Comparison of ENCODE assay signal across 8 cellular contexts in the genomic region with DNA sequence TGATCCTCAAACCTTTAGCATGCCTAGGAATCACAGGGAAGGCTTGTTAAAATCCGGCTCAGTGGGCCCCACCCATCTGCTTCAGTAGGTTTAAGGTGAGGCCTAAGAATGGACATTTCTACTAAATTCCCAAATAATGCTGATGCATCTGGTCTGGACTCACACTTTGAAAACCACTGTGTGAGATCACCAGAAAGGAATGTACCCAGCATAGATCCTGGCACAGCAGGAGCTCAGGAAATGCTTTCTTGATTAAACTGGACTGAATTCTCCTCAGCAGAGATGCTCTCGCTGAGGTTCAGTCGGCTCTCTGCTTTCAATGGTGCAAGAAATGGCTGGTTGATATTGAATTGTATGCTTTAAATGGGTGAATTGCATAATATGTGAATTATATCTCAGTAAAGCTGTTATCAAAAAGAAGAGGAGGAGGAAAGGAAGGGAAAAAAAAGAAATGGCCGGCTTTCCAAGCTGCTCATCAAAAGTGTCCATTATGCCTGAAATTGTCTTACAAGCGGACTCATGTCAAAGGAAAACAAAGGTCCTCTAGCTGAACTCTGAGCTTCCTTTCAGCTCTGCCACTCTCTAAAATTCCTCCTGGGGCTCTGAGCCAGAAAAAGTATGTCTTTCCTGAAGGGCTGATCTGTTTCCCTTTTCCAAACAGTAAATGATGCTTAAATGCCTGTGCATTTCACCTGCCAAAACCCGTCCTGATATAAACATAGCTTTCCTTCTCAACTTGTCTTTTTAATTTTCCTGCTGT.
A peak's percentile ranks its signal among the peaks of the same experiment; 100 is the strongest.
DNase-seq lines count a peak whose midpoint lies in the region; ATAC-seq and TF ChIP-seq lines count a peak whose summit lies in the region.

No MANE protein-coding gene starts in this region.

- H3K27ac ChIP-seq in RWPE1: peak overlapping the region; percentile 96
- H3K27ac ChIP-seq in fibroblast of lung (ENCODE audit: insufficient read depth, low read length): peak overlapping the region; percentile 67

- DNase-seq in Calu3: peak; percentile 63
- peak; percentile 97 for DNase-seq in RWPE1 (ENCODE audit: low spot score)
- DNase-seq in fibroblast of lung (ENCODE audit: low read depth in 2 of 2): peak; percentile 89 to 97
- DNase-seq in HuH-7.5 (ENCODE audit: low spot score): no peak
- DNase-seq in NOMO-1 treated with dmso at 0.1 percent for 144 hours (lab: John Stamatoyannopoulos, UW; ENCODE audit: unreplicated experiment): no peak

- ATAC-seq in HG02571 (IDR thresholded peaks at IDR 0.05; ENCODE audit: unreplicated experiment): no peak
- ATAC-seq in activated CD4-positive, CD25-positive, alpha-beta regulatory T cell treated with anti-CD3 and anti-CD28 coated beads, Interleukin-2, amount 50 U/mL, for 24 hours: no peak

- intact Hi-C loops in Calu3 (cut with micrococcal nuclease; ENCODE audit: unreplicated experiment): loop anchor here (2.0 to 5.0 kb wide), 2 partner anchors 27 to 81 kb away; no protein-coding TSS in a partner anchor

- POLR2A ChIA-PET in RWPE1 (lab: Yijun Ruan, JAX; ENCODE audit: low non-redundant PET): no interaction called here

- H3K4me3 ChIP-seq in fibroblast of lung (replicated peaks in 1 of 4; ENCODE audit: control extremely low read depth in 1 of 4, insufficient read depth in 1 of 4, low read depth in 3 of 4, low read length in 4 of 4) (no peak overlapping the region), neuron (ENCODE audit: low read length) (peak overlapping the region; percentile 22)

- H4K20me1 ChIP-seq in fibroblast of lung (ENCODE audit: control insufficient read depth, extremely low read depth, insufficient read depth, low read length): no peaks in the 10 kb centered on the region

- H3K9ac ChIP-seq in fibroblast of lung (ENCODE audit: insufficient read depth, low read length): no peak overlapping the region

- peaks cover 36% of the 10 kb centered on the region for H3K4me1 ChIP-seq in fibroblast of lung (ENCODE audit: control insufficient read depth, extremely low read depth, insufficient read depth, low read length)
- peaks cover 22% of the 10 kb centered on the region for H3K4me1 ChIP-seq in neuron (ENCODE audit: insufficient read depth, low read length)

- H3K79me2 ChIP-seq in fibroblast of lung (ENCODE audit: control insufficient read depth, insufficient read depth, low read length): no peaks in the 10 kb centered on the region

- peak overlapping the region; percentile 13 for H3K27ac Mint-ChIP-seq in Calu3 (ENCODE audit: unreplicated experiment)

- no peaks in the 10 kb centered on the region for H3K9me3 Mint-ChIP-seq in Calu3 (ENCODE audit: low read depth, unreplicated experiment)

- no peaks in the 10 kb centered on the region for H3K27me3 Mint-ChIP-seq in Calu3 (ENCODE audit: unreplicated experiment)

- TF ChIP-seq CTCF in Calu3 (IDR thresholded peaks at IDR 0.05; ENCODE audit: unreplicated experiment) (no peak), RWPE1 (conservative IDR thresholded peaks at IDR 0.05; ENCODE audit: low read depth) (no peak), fibroblast of lung (conservative IDR thresholded peaks at IDR 0.05 in 1 of 2, IDR thresholded peaks at IDR 0.05 in 1 of 2; ENCODE audit: low read depth in 1 of 2, low read length in 2 of 2) (no peak)

- no peaks in the 10 kb centered on the region for H3K36me3 ChIP-seq in fibroblast of lung (ENCODE audit: control insufficient read depth, insufficient read depth, low read length)
- no peaks in the 10 kb centered on the region for H3K36me3 ChIP-seq in neuron (ENCODE audit: insufficient read depth, low read length)

- no TSS peak for BruUV-seq in Calu3 (replicated peaks; lab: Mats Ljungman, UMichigan)

- H3K36me3 Mint-ChIP-seq in Calu3 (ENCODE audit: insufficient read depth, unreplicated experiment): no peaks in the 10 kb centered on the region

- H3K4me2 ChIP-seq in fibroblast of lung (ENCODE audit: extremely low read depth, insufficient read depth, low read length): peak overlapping the region; percentile 64

- H3K27me3 ChIP-seq in fibroblast of lung (ENCODE audit: control insufficient read depth, insufficient read depth, low read length) (no peaks in the 10 kb centered on the region), neuron (ENCODE audit: insufficient read depth, low read length) (no peaks in the 10 kb centered on the region)

- H3K4me1 Mint-ChIP-seq in Calu3 (ENCODE audit: low read depth, unreplicated experiment): peaks cover 58% of the 10 kb centered on the region

- CTCF ChIA-PET in Calu3 (lab: Charles Lee): interaction anchor here (0.6 to 1.1 kb wide), 6 partner anchors 9 to 296 kb away, joined by 3 to 19 read pairs (median 5); partner anchors contain the start of gene GALNT10
- CTCF ChIA-PET in RWPE1 (lab: Yijun Ruan, JAX): no interaction called here

- H2AFZ ChIP-seq in fibroblast of lung (ENCODE audit: low read length) (no peak overlapping the region), neuron (ENCODE audit: low read depth, low read length) (peak overlapping the region; percentile 55)

- H3K4me3 Mint-ChIP-seq in Calu3 (ENCODE audit: low read depth, unreplicated experiment): no peak overlapping the region

- H3K9me3 ChIP-seq in fibroblast of lung (ENCODE audit: control insufficient read depth, insufficient read depth, low read depth, low read length): no peaks in the 10 kb centered on the region
- no peaks in the 10 kb centered on the region for H3K9me3 ChIP-seq in neuron (ENCODE audit: low read length)

Comparison
In these comparisons a context has a peak if more than half of its experiments do, and no peak if none do; other contexts are left out.
1. DNase-seq: peak in Calu3 (single experiment), RWPE1 (single experiment) and fibroblast of lung (2 of 2); none in HuH-7.5 (single experiment) and NOMO-1 treated with dmso at 0.1 percent for 144 hours (single experiment).